11 cellular contexts compared by ENCODE assay signal in the genomic region with DNA sequence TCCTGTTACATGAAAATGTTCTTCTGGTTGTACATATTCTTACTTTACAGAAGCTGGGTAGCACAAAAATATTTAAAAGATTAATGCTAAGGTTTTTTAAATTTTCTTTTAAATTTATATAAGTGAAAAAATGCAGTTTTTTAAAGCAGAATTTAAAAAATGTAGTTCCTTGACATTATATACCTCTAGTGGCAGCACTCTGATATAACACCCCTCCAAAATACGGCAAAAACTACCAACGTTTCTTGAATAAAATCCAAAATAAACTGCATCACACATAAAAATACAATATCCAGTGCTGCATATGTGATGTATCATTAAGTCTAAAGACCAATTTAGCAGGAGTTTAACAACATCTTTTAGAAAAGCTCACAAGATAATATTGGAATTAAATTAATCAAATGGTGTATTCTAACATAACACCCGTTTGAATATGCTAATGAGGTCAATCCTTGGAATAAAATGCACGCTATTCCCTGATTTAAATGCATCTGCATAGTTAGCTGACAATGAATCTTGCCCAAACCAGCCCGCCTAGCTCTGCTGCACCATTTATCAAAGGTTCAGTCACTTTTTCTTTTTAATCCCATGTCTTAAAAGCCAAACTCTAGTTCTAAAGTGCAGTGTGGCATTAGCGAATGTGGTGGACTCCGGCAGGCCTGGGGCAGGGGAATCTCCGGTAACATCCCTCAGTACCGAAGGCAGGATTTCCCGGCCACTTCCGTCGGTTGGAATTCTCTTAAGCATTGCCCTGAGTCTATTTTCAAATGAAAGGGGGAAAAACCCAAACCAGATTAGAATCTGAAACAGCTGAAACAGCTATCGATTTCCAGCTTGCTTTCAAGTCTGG. TPM values are rescaled to one million over a fixed set of nuclear protein-coding genes. Genes with fewer than 3 reads are reported as not detected.
DNase-seq lines count a peak whose midpoint lies in the region; ATAC-seq, FAIRE-seq and TF ChIP-seq lines count a peak whose summit lies in the region.
"Had no signal": no experiment of that assay in that cellular context is flagged by ENCODE, and none has a peak within 500 bp of the region (broad histone marks: within the 10 kb centered on the region; RNA-seq: fewer than 3 reads in every experiment).

No MANE protein-coding gene starts in this region.

- H3K4me3 ChIP-seq in left ventricle myocardium inferior (peak overlapping the region; percentile 14), heart right ventricle (no peak overlapping the region), hepatocyte (peak overlapping the region; percentile 22), upper lobe of right lung (no peak overlapping the region)
- H3K4me3 ChIP-seq: lung had no signal

- 7 to 10% methylated on average over 13 of the region's 13 CpGs for WGBS in heart right ventricle, 2 donors
- 10% methylated on average over 13 of the region's 13 CpGs for WGBS in hepatocyte (ENCODE audit: low lambda C conversion rate, missing lambda C conversion rate)

- no peak for FAIRE-seq in HTR-8/SVneo (lab: Jason Lieb, UNC)
- FAIRE-seq: colon had no signal

- H3K79me2 ChIP-seq in hepatocyte = no peaks in the 10 kb centered on the region

- TF ChIP-seq CTCF in left ventricle myocardium inferior (IDR thresholded peaks at IDR 0.05; ENCODE audit: borderline replicate concordance) = peak; percentile 14
- peak in 2 of 9 donors; percentile 15 for TF ChIP-seq CTCF in heart right ventricle (IDR thresholded peaks at IDR 0.05)
- no peak for TF ChIP-seq CTCF in RWPE1 (conservative IDR thresholded peaks at IDR 0.05; ENCODE audit: low read depth)
- peak; percentile 48 for TF ChIP-seq CTCF in hepatocyte (IDR thresholded peaks at IDR 0.05; ENCODE audit: poor library complexity)
- TF ChIP-seq CTCF in upper lobe of right lung (IDR thresholded peaks at IDR 0.05) = peak; percentile 22

- H3K9me3 ChIP-seq in left ventricle myocardium inferior (replicated peaks) (no peaks in the 10 kb centered on the region), heart right ventricle (no peaks in the 10 kb centered on the region), hepatocyte (ENCODE audit: low read depth) (no peaks in the 10 kb centered on the region), upper lobe of right lung (no peaks in the 10 kb centered on the region)

- no peak overlapping the region for H2AFZ ChIP-seq in hepatocyte

- H3K4me1 ChIP-seq in left ventricle myocardium inferior (peaks cover 14% of the 10 kb centered on the region), heart right ventricle (peaks cover 0 to 9% (median 5%) of the 10 kb centered on the region in 9 donors), hepatocyte (ENCODE audit: insufficient read depth) (peaks cover 9% of the 10 kb centered on the region), upper lobe of right lung (no peaks in the 10 kb centered on the region)

- H3K27ac ChIP-seq in left ventricle myocardium inferior (replicated peaks) (no peak overlapping the region), heart right ventricle (no peak overlapping the region), RWPE1 (no peak overlapping the region), hepatocyte (no peak overlapping the region), upper lobe of right lung (no peak overlapping the region)

- no peaks in the 10 kb centered on the region for H3K36me3 ChIP-seq in left ventricle myocardium inferior
- H3K36me3 ChIP-seq in heart right ventricle = no peaks in the 10 kb centered on the region
- H3K36me3 ChIP-seq in hepatocyte (replicated peaks; ENCODE audit: insufficient read depth, low read depth) = no peaks in the 10 kb centered on the region
- no peaks in the 10 kb centered on the region for H3K36me3 ChIP-seq in upper lobe of right lung

- CTCF ChIA-PET in RWPE1 (lab: Yijun Ruan, JAX) = interaction anchor here (0.6 kb wide), 4 partner anchors 132 to 1263 kb away, joined by 3 to 4 read pairs (median 3); no protein-coding TSS in a partner anchor

- DNase-seq in left ventricle myocardium inferior (no peak), heart right ventricle (no peak), RWPE1 (ENCODE audit: low spot score) (peak; percentile 21), hepatocyte (ENCODE audit: low spot score) (no peak), upper lobe of right lung (no peak), NCI-H82 (lab: John Stamatoyannopoulos, UW) (no peak), anterior cingulate cortex (lab: John Stamatoyannopoulos, UW) (no peak), HTR-8/SVneo (ENCODE audit: insufficient read length, low spot score) (no peak)
- DNase-seq: NCI-H187 had no signal

- H4K20me1 ChIP-seq in hepatocyte (ENCODE audit: insufficient read depth, poor library complexity, severe bottlenecking) = no peaks in the 10 kb centered on the region

- intact Hi-C loops in left ventricle myocardium inferior (cut with micrococcal nuclease) (no loop called here), heart right ventricle (cut with DNase I) (no loop called here), upper lobe of right lung (cut with DNase I) (no loop called here)

- H3K9me2 ChIP-seq in hepatocyte (replicated peaks; ENCODE audit: insufficient read depth) = no peaks in the 10 kb centered on the region

- ATAC-seq in heart right ventricle (no peak), upper lobe of right lung (no peak)

- H3K27me3 ChIP-seq in left ventricle myocardium inferior (ENCODE audit: low read depth) (peaks cover 99% of the 10 kb centered on the region), heart right ventricle (peaks cover 28 to 92% (median 76%) of the 10 kb centered on the region in 7 donors), hepatocyte (peaks cover 63% of the 10 kb centered on the region), upper lobe of right lung (peaks cover 69% of the 10 kb centered on the region)

- POLR2A ChIA-PET in RWPE1 (lab: Yijun Ruan, JAX; ENCODE audit: low non-redundant PET) = no interaction called here

- H3K4me2 ChIP-seq in hepatocyte = peak overlapping the region; percentile 93

RNA-seq across cellular contexts. Expression of gene TCERG1L, which starts 1.2 kb away (rescaled TPM):
- total RNA-seq in left ventricle myocardium inferior (not detected), heart right ventricle (under 1 TPM in 2 of 10 donors, not detected in 8; 0.09 TPM), hepatocyte (0.12 and 0.47 TPM in 2 replicates), upper lobe of right lung (not detected)
- polyA plus RNA-seq in heart right ventricle (not detected), hepatocyte (0.26 and 0.73 TPM in 2 replicates)

Comparison
In these comparisons a context has a peak if more than half of its experiments do, and no peak if none do; other contexts are left out.
1. H3K4me3 ChIP-seq: peak in left ventricle myocardium inferior (single experiment) and hepatocyte (single experiment); none in heart right ventricle (0 of 10) and upper lobe of right lung (single experiment).